Comparison of ENCODE assay signal across 10 cellular contexts in genomic region chr2:226031962-226032441, GRCh38.
DNase-seq lines count a peak whose midpoint lies in the region; ATAC-seq and TF ChIP-seq lines count a peak whose summit lies in the region.
"Had no signal": no experiment of that assay in that cellular context is flagged by ENCODE, and none has a peak within 500 bp of the region (broad histone marks: within the 10 kb centered on the region; RNA-seq: fewer than 3 reads in every experiment).

No MANE protein-coding gene starts in this region.

- H3K4me1 ChIP-seq in gastroesophageal sphincter (peaks cover 5 to 22% (median 8%) of the 10 kb centered on the region in 3 donors), Peyer's patch (no peaks in the 10 kb centered on the region), body of pancreas (no peaks in the 10 kb centered on the region)

- H3K4me3 Mint-ChIP-seq in T-helper 17 cell = peak overlapping the region; percentile 9

- H3K4me1 Mint-ChIP-seq in T-helper 17 cell = peaks cover 9% of the 10 kb centered on the region

- no peak for TF ChIP-seq POLR2A in gastroesophageal sphincter (IDR thresholded peaks at IDR 0.05)
- no peak for TF ChIP-seq POLR2A in Peyer's patch (IDR thresholded peaks at IDR 0.05)
- no peak for TF ChIP-seq POLR2A in body of pancreas (IDR thresholded peaks at IDR 0.05)

- TF ChIP-seq CTCF in gastroesophageal sphincter (IDR thresholded peaks at IDR 0.05) (no peak), Peyer's patch (IDR thresholded peaks at IDR 0.05) (no peak), body of pancreas (IDR thresholded peaks at IDR 0.05) (no peak)

- ATAC-seq in T-helper 17 cell (no peak), gastroesophageal sphincter (no peak), body of pancreas (no peak), GM21423 (IDR thresholded peaks at IDR 0.05; ENCODE audit: unreplicated experiment) (no peak), HG02885 (IDR thresholded peaks at IDR 0.05; ENCODE audit: poor library complexity, unreplicated experiment) (no peak)

- intact Hi-C loops in body of pancreas (cut with DNase I) = no loop called here

- DNase-seq in G401 (ENCODE audit: low spot score) (peak; percentile 61), T-helper 17 cell (no peak), putamen (ENCODE audit: low spot score) (peak; percentile 8), Peyer's patch (no peak), body of pancreas (no peak)

- H3K27ac ChIP-seq in gastroesophageal sphincter = peak overlapping the region in 2 of 4 donors; percentile 0 to 64
- H3K27ac ChIP-seq in Peyer's patch = no peak overlapping the region
- no peak overlapping the region for H3K27ac ChIP-seq in body of pancreas

- H3K4me3 ChIP-seq in gastroesophageal sphincter (peak overlapping the region; percentile 44 to 56), Peyer's patch (peak overlapping the region in 1 of 4 donors; percentile 49), body of pancreas (no peak overlapping the region)
- H3K4me3 ChIP-seq: lung had no signal

- in situ Hi-C loops in G401 (cut with HindIII; ENCODE audit: low sequenced_read_pairs) = no loop called here

- H3K27me3 Mint-ChIP-seq in T-helper 17 cell = peaks cover 42% of the 10 kb centered on the region

- H3K27me3 ChIP-seq in gastroesophageal sphincter = no peaks in the 10 kb centered on the region
- no peaks in the 10 kb centered on the region for H3K27me3 ChIP-seq in Peyer's patch
- no peaks in the 10 kb centered on the region for H3K27me3 ChIP-seq in body of pancreas

- H3K9me3 ChIP-seq in T-helper 17 cell (ENCODE audit: control insufficient read depth, low read length, poor library complexity, severe bottlenecking) (no peaks in the 10 kb centered on the region), gastroesophageal sphincter (no peaks in the 10 kb centered on the region), Peyer's patch (no peaks in the 10 kb centered on the region), body of pancreas (no peaks in the 10 kb centered on the region)

- 13 to 18% methylated on average over 2 of the region's 2 CpGs for WGBS in gastroesophageal sphincter (ENCODE audit: low coverage in 1 of 2), 2 donors
- WGBS in body of pancreas, 2 donors = 24 to 28% methylated on average over 2 of the region's 2 CpGs

- no peak overlapping the region for H3K27ac Mint-ChIP-seq in T-helper 17 cell

- no peaks in the 10 kb centered on the region for H3K36me3 ChIP-seq in gastroesophageal sphincter
- H3K36me3 ChIP-seq in Peyer's patch = no peaks in the 10 kb centered on the region
- H3K36me3 ChIP-seq in body of pancreas (replicated peaks in 1 of 2; ENCODE audit: insufficient read depth in 1 of 2, low read depth in 2 of 2) = no peaks in the 10 kb centered on the region

- no peaks in the 10 kb centered on the region for H3K36me3 Mint-ChIP-seq in T-helper 17 cell (ENCODE audit: low read depth)
- H3K36me3 Mint-ChIP-seq: stimulated activated memory B cell treated with anti-CD40 and anti-IgM and Interleukin-4, amounts not matched to agents 10 μg/mL and 1 μg/mL and 100 μg/mL, for 72 hours had no signal

- TF ChIP-seq EP300 in gastroesophageal sphincter (IDR thresholded peaks at IDR 0.05) = no peak

Comparison
In these comparisons a context has a peak if more than half of its experiments do, and no peak if none do; other contexts are left out.
1. DNase-seq: peak in G401 (single experiment) and putamen (single experiment); none in T-helper 17 cell (0 of 3), Peyer's patch (0 of 3) and body of pancreas (0 of 4).
2. H3K4me3 ChIP-seq: peak in gastroesophageal sphincter (2 of 2); none in body of pancreas (0 of 2).